Comparison of ENCODE assay signal across 10 cellular contexts in genomic region chr20:10636326-10636818, GRCh38. TPM values are rescaled to one million over a fixed set of nuclear protein-coding genes. Genes with fewer than 3 reads are reported as not detected.
DNase-seq lines count a peak whose midpoint lies in the region; ATAC-seq and TF ChIP-seq lines count a peak whose summit lies in the region.
"Had no signal": no experiment of that assay in that cellular context is flagged by ENCODE, and none has a peak within 500 bp of the region (broad histone marks: within the 10 kb centered on the region; RNA-seq: fewer than 3 reads in every experiment).

No MANE protein-coding gene starts in this region.

- H3K36me3 Mint-ChIP-seq in activated CD8-positive, alpha-beta T cell treated with anti-CD3 and anti-CD28 coated beads for 36 hours (ENCODE audit: low read depth), result no peaks in the 10 kb centered on the region

- H3K4me1 Mint-ChIP-seq in activated CD8-positive, alpha-beta T cell treated with anti-CD3 and anti-CD28 coated beads for 36 hours (ENCODE audit: low read depth), result no peaks in the 10 kb centered on the region

- H3K27me3 Mint-ChIP-seq in activated CD8-positive, alpha-beta T cell treated with anti-CD3 and anti-CD28 coated beads for 36 hours, result no peaks in the 10 kb centered on the region

- TF ChIP-seq CTCF in upper lobe of left lung (IDR thresholded peaks at IDR 0.05), result no peak
- no peak for TF ChIP-seq CTCF in activated CD8-positive, alpha-beta T cell treated with anti-CD3 and anti-CD28 coated beads for 36 hours (IDR thresholded peaks at IDR 0.05)

- peak in 1 of 2 donors; percentile 69 for ATAC-seq in upper lobe of left lung (ENCODE audit: low FRiP score in 2 of 2)
- ATAC-seq in activated CD8-positive, alpha-beta T cell treated with anti-CD3 and anti-CD28 coated beads for 36 hours, result no peak

- 37 to 51% methylated on average over 5 of the region's 5 CpGs for WGBS in esophagus, 2 donors
- 71 to 83% methylated on average over 5 of the region's 5 CpGs for WGBS in upper lobe of left lung, 2 donors

- no peak overlapping the region for H3K4me3 Mint-ChIP-seq in activated CD8-positive, alpha-beta T cell treated with anti-CD3 and anti-CD28 coated beads for 36 hours

- CTCF ChIA-PET in activated CD8-positive, alpha-beta T cell treated with anti-CD3 and anti-CD28 coated beads for 36 hours (lab: Charles Lee), result no interaction called here

- TF ChIP-seq POLR2A in upper lobe of left lung (IDR thresholded peaks at IDR 0.05), result no peak

- DNase-seq in SK-N-MC (ENCODE audit: low read depth, low spot score), result no peak
- DNase-seq in upper lobe of left lung, result no peak
- DNase-seq in hippocampal formation (lab: John Stamatoyannopoulos, UW), result no peak
- no peak for DNase-seq in activated CD8-positive, alpha-beta T cell treated with anti-CD3 and anti-CD28 coated beads for 36 hours
- no peak for DNase-seq in activated CD4-positive, alpha-beta T cell treated with anti-CD3 and anti-CD28 coated beads for 1 hour
- DNase-seq: NCI-H510A; stimulated activated naive CD4-positive, alpha-beta T cell; T-helper 1 cell had no signal

- H3K4me3 ChIP-seq in SK-N-MC (peak overlapping the region; percentile 54), esophagus (ENCODE audit: low read depth in 1 of 2, low read length in 2 of 2) (no peak overlapping the region), mucosa of rectum (ENCODE audit: low read length in 2 of 2) (no peak overlapping the region), upper lobe of left lung (no peak overlapping the region)

- H3K27me3 ChIP-seq in esophagus (ENCODE audit: control insufficient read depth in 1 of 2, insufficient read depth in 2 of 2, low read length in 2 of 2) (no peaks in the 10 kb centered on the region), mucosa of rectum (ENCODE audit: control insufficient read depth in 2 of 2, insufficient read depth in 2 of 2, low read length in 2 of 2) (no peaks in the 10 kb centered on the region), upper lobe of left lung (no peaks in the 10 kb centered on the region)

- H3K9ac ChIP-seq in SK-N-MC (ENCODE audit: insufficient read length), result no peak overlapping the region
- H3K9ac ChIP-seq in mucosa of rectum (ENCODE audit: low read depth in 1 of 2, low read length in 2 of 2), result no peak overlapping the region

- H3K4me1 ChIP-seq in esophagus (ENCODE audit: control insufficient read depth in 2 of 2, insufficient read depth in 2 of 2, low read length in 1 of 2), result peaks cover 6 to 24% of the 10 kb centered on the region in 2 donors
- H3K4me1 ChIP-seq in mucosa of rectum (ENCODE audit: control insufficient read depth in 2 of 2, insufficient read depth in 2 of 2, low read length in 2 of 2), result peaks cover 6 to 10% of the 10 kb centered on the region in 2 donors
- peaks cover 13 to 21% (median 20%) of the 10 kb centered on the region in 4 donors for H3K4me1 ChIP-seq in upper lobe of left lung

- no peak for TF ChIP-seq EP300 in upper lobe of left lung (IDR thresholded peaks at IDR 0.05)

- peaks cover 15% of the 10 kb centered on the region for H3K36me3 ChIP-seq in SK-N-MC (ENCODE audit: insufficient read depth, low read length)
- peaks cover 9 to 21% of the 10 kb centered on the region in 2 donors for H3K36me3 ChIP-seq in esophagus (ENCODE audit: control insufficient read depth in 2 of 2, insufficient read depth in 2 of 2, low read length in 1 of 2)
- peaks cover 33 to 34% of the 10 kb centered on the region in 2 donors for H3K36me3 ChIP-seq in mucosa of rectum (ENCODE audit: control insufficient read depth in 2 of 2, insufficient read depth in 2 of 2, low read length in 2 of 2)
- peaks cover 18 to 38% (median 25%) of the 10 kb centered on the region in 4 donors for H3K36me3 ChIP-seq in upper lobe of left lung

- H3K27ac Mint-ChIP-seq in activated CD8-positive, alpha-beta T cell treated with anti-CD3 and anti-CD28 coated beads for 36 hours, result no peak overlapping the region

- no peaks in the 10 kb centered on the region for H3K9me3 Mint-ChIP-seq in activated CD8-positive, alpha-beta T cell treated with anti-CD3 and anti-CD28 coated beads for 36 hours

- intact Hi-C loops in activated CD8-positive, alpha-beta T cell treated with anti-CD3 and anti-CD28 coated beads for 36 hours (cut with micrococcal nuclease), result no loop called here

- no peaks in the 10 kb centered on the region for H3K9me3 ChIP-seq in SK-N-MC (ENCODE audit: low read depth, low read length)
- H3K9me3 ChIP-seq in esophagus (ENCODE audit: control insufficient read depth in 2 of 2, insufficient read depth in 1 of 2, low read depth in 1 of 2, low read length in 1 of 2), result no peaks in the 10 kb centered on the region
- H3K9me3 ChIP-seq in mucosa of rectum (ENCODE audit: control insufficient read depth in 2 of 2, low read length in 2 of 2), result no peaks in the 10 kb centered on the region
- H3K9me3 ChIP-seq in upper lobe of left lung, result no peaks in the 10 kb centered on the region

- POLR2A ChIA-PET in activated CD8-positive, alpha-beta T cell treated with anti-CD3 and anti-CD28 coated beads for 36 hours (lab: Charles Lee), result no interaction called here

- H3K27ac ChIP-seq in SK-N-MC (peak overlapping the region; percentile 92), esophagus (ENCODE audit: low read depth in 2 of 2, low read length in 1 of 2) (peak overlapping the region; percentile 93 to 95), mucosa of rectum (ENCODE audit: low read depth in 2 of 2, low read length in 2 of 2) (peak overlapping the region; percentile 54 to 57), upper lobe of left lung (peak overlapping the region in 3 of 4 donors; percentile 40 to 63 (median 45))

RNA-seq across cellular contexts. Expression of gene JAG1, which starts 37.4 kb away (rescaled TPM):
- polyA plus RNA-seq in esophagus, result 10 to 100 TPM; 36.5 to 48.8 TPM
- 10 to 100 TPM; 37.7 to 57.4 (median 47.0) TPM for total RNA-seq in upper lobe of left lung
- total RNA-seq in activated CD8-positive, alpha-beta T cell treated with anti-CD3 and anti-CD28 coated beads for 36 hours, result under 1 TPM; 0.41 to 0.58 TPM

Comparison
In these comparisons a context has a peak if more than half of its experiments do, and no peak if none do; other contexts are left out.
1. RNA of gene JAG1, which starts 37.4 kb away (total RNA-seq): 37.7 to 57.4 TPM in upper lobe of left lung; 0.41 to 0.58 TPM in activated CD8-positive, alpha-beta T cell treated with anti-CD3 and anti-CD28 coated beads for 36 hours; every median in the first group is over 10 times any median in the second.
2. Peak in every context shown above with its lines, with median percentiles within 50 percentile points of each other: H3K27ac ChIP-seq.